ENCODE assay signal across 8 cellular contexts in the genomic region with DNA sequence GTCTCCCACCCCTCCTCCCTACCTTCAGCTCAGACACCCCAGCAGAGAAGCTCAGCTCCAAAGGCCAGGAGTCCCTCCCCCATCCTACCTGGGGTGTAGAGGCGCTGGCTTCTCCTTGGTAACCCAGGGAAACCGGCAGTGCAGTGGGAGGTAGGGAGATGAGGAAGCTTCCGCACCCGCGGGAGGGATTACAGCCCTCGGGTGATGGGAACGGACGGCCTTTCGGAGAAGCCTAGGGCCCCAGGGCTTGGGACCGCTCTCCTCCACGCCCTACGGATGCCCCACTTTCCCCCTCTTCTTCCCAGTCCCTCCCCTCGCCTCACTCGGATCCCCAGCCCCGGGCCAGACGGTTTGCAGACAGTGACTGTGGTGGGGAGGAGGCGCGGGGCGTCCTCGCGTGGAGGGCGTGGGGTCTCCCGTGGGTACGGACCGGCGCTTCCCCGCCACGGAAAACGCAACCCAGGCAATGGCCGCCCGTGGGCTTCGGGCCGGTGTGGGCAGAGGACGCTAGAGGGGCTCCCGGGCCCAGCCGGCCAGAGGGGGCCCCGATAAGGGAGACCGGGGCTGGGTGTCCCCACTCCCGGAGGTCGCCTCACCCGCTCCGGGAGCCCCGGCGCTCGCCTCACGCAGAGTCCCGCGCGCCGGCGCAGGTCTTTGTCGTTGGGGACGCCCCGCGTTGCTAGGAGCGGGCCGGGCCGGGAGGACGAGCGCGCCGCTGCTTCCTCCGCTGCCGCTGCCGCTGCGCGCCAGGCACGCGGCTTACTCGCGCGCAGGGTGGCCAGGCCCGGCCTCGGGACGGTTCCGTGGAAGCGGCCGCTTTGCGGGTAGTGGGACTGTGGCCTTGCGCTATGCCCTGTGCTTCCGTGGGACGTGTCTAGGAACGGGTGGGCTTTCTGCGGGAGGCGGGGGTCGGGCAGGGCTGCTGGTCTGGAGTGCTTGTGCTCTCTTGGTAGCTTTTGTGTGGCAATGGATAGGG. TPM values are rescaled to one million over a fixed set of nuclear protein-coding genes. Genes with fewer than 3 reads are reported as not detected.
A peak's percentile ranks its signal among the peaks of the same experiment; 100 is the strongest.
DNase-seq lines count a peak whose midpoint lies in the region; ATAC-seq and TF ChIP-seq lines count a peak whose summit lies in the region.

No MANE protein-coding gene starts in this region.

- peak; percentile 62 for DNase-seq in A673 (ENCODE audit: low spot score)
- DNase-seq in activated CD4-positive, CD25-positive, alpha-beta regulatory T cell (lab: John Stamatoyannopoulos, UW): peak; percentile 13 to 44 (median 32)
- DNase-seq in cerebellum (ENCODE audit: low spot score): peak; percentile 73
- DNase-seq in left kidney (ENCODE audit: low read depth, low spot score): peak; percentile 85
- DNase-seq in stimulated activated CD4-positive, alpha-beta T cell treated with anti-CD3 and anti-CD28 coated beads, Interleukin-2, amount 100 ng/mL, for 48 hours: peak; percentile 50
- no peak for DNase-seq in hepatic stellate cell (ENCODE audit: low spot score)

- H3K36me3 ChIP-seq in A673 (ENCODE audit: insufficient read depth, low read length, poor library complexity, severe bottlenecking): peaks cover 17% of the 10 kb centered on the region

- ATAC-seq in HG02759 (IDR thresholded peaks at IDR 0.05; ENCODE audit: unreplicated experiment): peak; percentile 59
- no peak for ATAC-seq in HG03521 (IDR thresholded peaks at IDR 0.05; ENCODE audit: unreplicated experiment)

- peak overlapping the region; percentile 52 for H3K4me3 ChIP-seq in A673 (ENCODE audit: low read depth, low read length, poor library complexity, severe bottlenecking)

- no peak for TF ChIP-seq CTCF in A673 (conservative IDR thresholded peaks at IDR 0.05; ENCODE audit: low read depth, low read length)

- H3K9me3 ChIP-seq in A673 (ENCODE audit: low read depth, low read length, poor library complexity, severe bottlenecking): no peaks in the 10 kb centered on the region

- peaks cover 30% of the 10 kb centered on the region for H3K27me3 ChIP-seq in A673 (replicated peaks; ENCODE audit: insufficient read depth, low read depth, low read length, poor library complexity)

- no TSS peak for BruUV-seq in A673 (replicated peaks; lab: Mats Ljungman, UMichigan)

- H3K27ac ChIP-seq in A673 (ENCODE audit: low read depth, low read length, poor library complexity, severe bottlenecking): no peak overlapping the region

- POLR2A ChIA-PET in A673 (lab: Charles Lee; ENCODE audit: low non-redundant PET): no interaction called here

- CTCF ChIA-PET in A673 (lab: Charles Lee): interaction anchor here (1.4 kb wide), 1 partner anchor 16 kb away, joined by 4 read pairs; the partner anchor contains the start of gene AARS2

- intact Hi-C loops in A673 (cut with micrococcal nuclease; ENCODE audit: unreplicated experiment): no loop called here

- H3K4me1 ChIP-seq in A673 (ENCODE audit: insufficient read depth, low read length, poor library complexity, severe bottlenecking): no peaks in the 10 kb centered on the region

RNA-seq across cellular contexts. Expression of gene AARS2, which starts 15.8 kb away (rescaled TPM):
- total RNA-seq in A673 (2021) (25.0 and 26.8 TPM in 2 replicates), cerebellum (14.7 TPM)

RNA-seq across cellular contexts. Expression of gene TMEM151B, which starts 27.1 kb away (rescaled TPM):
- total RNA-seq in A673 (2021) (8.7 and 9.9 TPM in 2 replicates), cerebellum (25.6 TPM)

RNA-seq across cellular contexts. Expression of gene NFKBIE, which starts 32.0 kb away (rescaled TPM):
- total RNA-seq in A673 (2021) (5.2 and 10.5 TPM in 2 replicates), cerebellum (4.5 TPM)

RNA-seq across cellular contexts. Expression of gene SLC35B2, which starts 40.0 kb away (rescaled TPM):
- total RNA-seq in A673 (2021) (45.8 and 52.0 TPM in 2 replicates), cerebellum (23.9 TPM)

RNA-seq across cellular contexts. Expression of gene SPATS1, which starts 45.1 kb away (rescaled TPM):
- not detected in 2 replicates for total RNA-seq in A673 (2021)
- total RNA-seq in cerebellum: not detected
